8 cellular contexts compared by ENCODE assay signal in genomic region chr1:2585318-2586092, GRCh38. TPM values are rescaled to one million over a fixed set of nuclear protein-coding genes. Genes with fewer than 3 reads are reported as not detected.
A peak's percentile ranks its signal among the peaks of the same experiment; 100 is the strongest.
DNase-seq lines count a peak whose midpoint lies in the region; ATAC-seq lines count a peak whose summit lies in the region.

No MANE protein-coding gene starts in this region.

- H3K27ac ChIP-seq in naive thymus-derived CD4-positive, alpha-beta T cell (ENCODE audit: low read depth, low read length), result peak overlapping the region; percentile 87

- H3K36me3 ChIP-seq in naive thymus-derived CD4-positive, alpha-beta T cell (ENCODE audit: control insufficient read depth in 2 of 3, insufficient read depth in 3 of 3, low read length in 3 of 3), result peaks cover 0 to 16% (median 0%) of the 10 kb centered on the region in 3 experiments

- DNase-seq in DMS 273 (lab: John Stamatoyannopoulos, UW; ENCODE audit: unreplicated experiment) (peak; percentile 67), DMS 273 treated with DMSO at 0.1 percent for 48 hours (lab: John Stamatoyannopoulos, UW) (no peak), OCI-M1 (lab: John Stamatoyannopoulos, UW) (peak; percentile 83), fibroblast of gingiva (ENCODE audit: low read depth) (peak; percentile 38)
- peak; percentile 75 to 78 for DNase-seq in activated T-cell treated with anti-CD3 and anti-CD28 coated beads, Interleukin-2, amount 50 U/mL, for 48 hours
- DNase-seq in naive thymus-derived CD4-positive, alpha-beta T cell, result peak; percentile 60 to 83 (median 79)
- peak; percentile 75 to 83 for DNase-seq in stimulated activated naive CD8-positive, alpha-beta T cell treated with anti-CD3 and anti-CD28 coated beads, Interleukin-15, amount 100 ng/mL, for 72 hours

- peak overlapping the region; percentile 87 to 99 (median 95) for H3K27ac Mint-ChIP-seq in naive thymus-derived CD4-positive, alpha-beta T cell
- peak overlapping the region; percentile 94 to 99 for H3K27ac Mint-ChIP-seq in stimulated activated naive CD8-positive, alpha-beta T cell treated with anti-CD3 and anti-CD28 coated beads, Interleukin-15, amount 100 ng/mL, for 72 hours

- H3K9me3 ChIP-seq in naive thymus-derived CD4-positive, alpha-beta T cell (ENCODE audit: control insufficient read depth in 2 of 3, low read length in 3 of 3), result no peaks in the 10 kb centered on the region

- CTCF ChIA-PET in naive thymus-derived CD4-positive, alpha-beta T cell (lab: Charles Lee), result interaction anchor here (0.7 to 3.8 kb wide), 8 partner anchors 21 to 383 kb away, joined by 3 to 28 read pairs (median 4); partner anchors contain the start of genes PANK4 and TNFRSF14

- H3K9me3 Mint-ChIP-seq in naive thymus-derived CD4-positive, alpha-beta T cell, result peaks cover 0 to 3% (median 0%) of the 10 kb centered on the region in 11 donors
- no peaks in the 10 kb centered on the region for H3K9me3 Mint-ChIP-seq in stimulated activated naive CD8-positive, alpha-beta T cell treated with anti-CD3 and anti-CD28 coated beads, Interleukin-15, amount 100 ng/mL, for 72 hours

- intact Hi-C loops in naive thymus-derived CD4-positive, alpha-beta T cell (cut with micrococcal nuclease), result loop anchor here (1.0 to 10.0 kb wide), 18 partner anchors 7 to 1317 kb away; partner anchors contain the start of genes MORN1 (in 2 of the 2), PANK4 (in 2 of the 2), RER1 (in 2 of the 2) and C1orf174 (in 1 of the 2)

- H3K27me3 ChIP-seq in naive thymus-derived CD4-positive, alpha-beta T cell (ENCODE audit: control insufficient read depth in 2 of 2, insufficient read depth in 2 of 2, low read length in 2 of 2), result no peaks in the 10 kb centered on the region

- H3K36me3 Mint-ChIP-seq in naive thymus-derived CD4-positive, alpha-beta T cell, result peaks cover 0 to 15% (median 0%) of the 10 kb centered on the region in 5 donors

- peaks cover 28 to 53% (median 44%) of the 10 kb centered on the region in 7 donors for H3K4me1 Mint-ChIP-seq in naive thymus-derived CD4-positive, alpha-beta T cell
- peaks cover 73% of the 10 kb centered on the region for H3K4me1 Mint-ChIP-seq in stimulated activated naive CD8-positive, alpha-beta T cell treated with anti-CD3 and anti-CD28 coated beads, Interleukin-15, amount 100 ng/mL, for 72 hours

- H3K4me3 ChIP-seq in naive thymus-derived CD4-positive, alpha-beta T cell (ENCODE audit: low read length), result peak overlapping the region; percentile 78

- peak overlapping the region; percentile 81 to 96 (median 92) for H3K4me3 Mint-ChIP-seq in naive thymus-derived CD4-positive, alpha-beta T cell
- H3K4me3 Mint-ChIP-seq in stimulated activated naive CD8-positive, alpha-beta T cell treated with anti-CD3 and anti-CD28 coated beads, Interleukin-15, amount 100 ng/mL, for 72 hours, result peak overlapping the region; percentile 94 to 100

- H3K27me3 Mint-ChIP-seq in naive thymus-derived CD4-positive, alpha-beta T cell, result no peaks in the 10 kb centered on the region
- no peaks in the 10 kb centered on the region for H3K27me3 Mint-ChIP-seq in stimulated activated naive CD8-positive, alpha-beta T cell treated with anti-CD3 and anti-CD28 coated beads, Interleukin-15, amount 100 ng/mL, for 72 hours

- peaks cover 27 to 35% of the 10 kb centered on the region in 2 donors for H3K4me1 ChIP-seq in naive thymus-derived CD4-positive, alpha-beta T cell (ENCODE audit: control insufficient read depth in 2 of 2, insufficient read depth in 2 of 2, low read length in 2 of 2)

- peak; percentile 30 for ATAC-seq in HG03045 (IDR thresholded peaks at IDR 0.05; ENCODE audit: unreplicated experiment)
- peak; percentile 58 for ATAC-seq in naive thymus-derived CD4-positive, alpha-beta T cell
- peak; percentile 71 for ATAC-seq in stimulated activated naive CD8-positive, alpha-beta T cell treated with anti-CD3 and anti-CD28 coated beads, Interleukin-15, amount 100 ng/mL, for 72 hours

- POLR2A ChIA-PET in naive thymus-derived CD4-positive, alpha-beta T cell (lab: Charles Lee), result interaction anchor here (0.6 to 12.2 kb wide), 23 partner anchors 7 to 447 kb away, joined by 3 to 253 read pairs (median 4); partner anchors contain the start of genes FAAP20, MMEL1, MORN1 and PANK4

RNA-seq across cellular contexts. Expression of gene PRXL2B, which starts 1.1 kb away (rescaled TPM):
- 10 to 100 TPM; 12.3 to 37.0 (median 26.7) TPM for total RNA-seq in naive thymus-derived CD4-positive, alpha-beta T cell
- polyA plus RNA-seq in naive thymus-derived CD4-positive, alpha-beta T cell, result 10 to 100 TPM; 15.7 to 26.5 TPM

RNA-seq across cellular contexts. Expression of gene TNFRSF14, which starts 29.3 kb away (rescaled TPM):
- total RNA-seq in naive thymus-derived CD4-positive, alpha-beta T cell, result 100 to 1,000 TPM; 182 to 253 (median 204) TPM
- polyA plus RNA-seq in naive thymus-derived CD4-positive, alpha-beta T cell, result 10 to 100 TPM; 52.5 to 65.1 TPM

RNA-seq across cellular contexts. Expression of gene MMEL1, which starts 47.3 kb away (rescaled TPM):
- 1 to 10 TPM; 2.0 to 3.7 (median 2.5) TPM for total RNA-seq in naive thymus-derived CD4-positive, alpha-beta T cell
- 10 to 100 TPM; 12.5 to 20.5 TPM for polyA plus RNA-seq in naive thymus-derived CD4-positive, alpha-beta T cell

RNA-seq across cellular contexts. Expression of gene HES5, which starts 55.4 kb away (rescaled TPM):
- not detected for total RNA-seq in naive thymus-derived CD4-positive, alpha-beta T cell
- polyA plus RNA-seq in naive thymus-derived CD4-positive, alpha-beta T cell, result not detected

RNA-seq across cellular contexts. Expression of gene PANK4, which starts 59.1 kb away (rescaled TPM):
- 10 to 100 TPM; 55.8 to 91.2 (median 72.6) TPM for total RNA-seq in naive thymus-derived CD4-positive, alpha-beta T cell
- 10 to 100 TPM; 12.7 to 29.9 TPM for polyA plus RNA-seq in naive thymus-derived CD4-positive, alpha-beta T cell
